Comparison of ENCODE assay signal across 17 cellular contexts in the genomic region with DNA sequence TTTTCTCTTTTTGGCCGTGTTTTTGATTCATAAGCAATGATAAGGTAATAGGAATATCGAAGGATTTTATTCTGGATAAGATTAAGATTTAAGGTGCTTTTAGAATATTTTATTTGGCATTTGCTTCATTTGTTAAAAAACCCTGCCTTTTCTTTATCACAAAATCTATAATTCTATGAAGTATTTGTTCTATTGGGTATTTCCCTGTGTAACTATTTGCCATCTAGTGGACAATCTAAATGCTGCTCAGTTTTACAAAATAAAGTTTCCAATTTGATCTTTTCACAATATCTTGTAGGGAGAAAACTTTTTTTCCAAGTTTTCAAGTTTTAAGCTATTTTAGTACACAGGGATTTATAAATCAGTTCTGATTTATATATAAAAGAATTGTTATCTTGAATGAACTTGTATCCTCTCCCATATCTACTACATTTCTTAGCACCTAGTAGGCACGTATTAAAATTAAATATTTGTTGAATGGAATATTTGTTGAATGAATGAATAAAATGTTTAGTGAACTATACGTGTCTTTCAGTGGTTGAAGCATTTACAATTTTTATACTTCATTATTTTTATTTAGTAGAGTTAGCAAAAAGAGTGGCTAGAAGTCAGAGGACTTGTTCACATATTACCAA. TPM values are rescaled to one million over a fixed set of nuclear protein-coding genes. Genes with fewer than 3 reads are reported as not detected.
A peak's percentile ranks its signal among the peaks of the same experiment; 100 is the strongest.
DNase-seq lines count a peak whose midpoint lies in the region; ATAC-seq and TF ChIP-seq lines count a peak whose summit lies in the region.
"Had no signal": no experiment of that assay in that cellular context is flagged by ENCODE, and none has a peak within 500 bp of the region (broad histone marks: within the 10 kb centered on the region; RNA-seq: fewer than 3 reads in every experiment).

No MANE protein-coding gene starts in this region.

- no peak overlapping the region for H3K27ac Mint-ChIP-seq in activated CD8-positive, alpha-beta T cell treated with anti-CD3 and anti-CD28 coated beads for 36 hours
- no peak overlapping the region for H3K27ac Mint-ChIP-seq in activated CD8-positive, alpha-beta T cell treated with anti-CD3 and anti-CD28 coated beads, Interleukin-2, amount 10 ng/mL, durations not matched to agents 7 days and 5 days
- H3K27ac Mint-ChIP-seq in endothelial cell (ENCODE audit: unreplicated experiment) (no peak overlapping the region), type B pancreatic cell (no peak overlapping the region)
- H3K27ac Mint-ChIP-seq: activated CD4-positive, alpha-beta T cell treated with anti-CD3 and anti-CD28 coated beads for 36 hours; activated T-helper 17 cell treated with anti-CD3 and anti-CD28 coated beads, Interleukin-2, amount 50 U/mL, for 72 hours had no signal

- H3K9me3 Mint-ChIP-seq in activated CD8-positive, alpha-beta T cell treated with anti-CD3 and anti-CD28 coated beads for 36 hours, result no peaks in the 10 kb centered on the region
- no peaks in the 10 kb centered on the region for H3K9me3 Mint-ChIP-seq in activated CD8-positive, alpha-beta T cell treated with anti-CD3 and anti-CD28 coated beads, Interleukin-2, amount 10 ng/mL, durations not matched to agents 7 days and 5 days (ENCODE audit: insufficient read depth)
- H3K9me3 Mint-ChIP-seq in endothelial cell (ENCODE audit: unreplicated experiment), result no peaks in the 10 kb centered on the region
- no peaks in the 10 kb centered on the region for H3K9me3 Mint-ChIP-seq in type B pancreatic cell
- H3K9me3 Mint-ChIP-seq: activated T-helper 17 cell treated with anti-CD3 and anti-CD28 coated beads, Interleukin-2, amount 50 U/mL, for 72 hours; central memory CD8-positive, alpha-beta T cell had no signal

- no peaks in the 10 kb centered on the region for H3K36me3 ChIP-seq in Panc1 (ENCODE audit: control insufficient read depth, insufficient read depth, low read length)
- H3K36me3 ChIP-seq in heart right ventricle, result no peaks in the 10 kb centered on the region
- no peaks in the 10 kb centered on the region for H3K36me3 ChIP-seq in prostate gland

- no peak overlapping the region for H3K4me3 ChIP-seq in Panc1 (ENCODE audit: low read depth in 2 of 2, low read length in 2 of 2)
- H3K4me3 ChIP-seq in heart right ventricle, result no peak overlapping the region
- no peak overlapping the region for H3K4me3 ChIP-seq in prostate gland

- intact Hi-C loops in activated CD8-positive, alpha-beta T cell treated with anti-CD3 and anti-CD28 coated beads for 36 hours (cut with micrococcal nuclease), result no loop called here
- intact Hi-C loops in Panc1 (cut with micrococcal nuclease; ENCODE audit: unreplicated experiment), result no loop called here
- intact Hi-C loops in heart right ventricle (cut with DNase I), result no loop called here
- intact Hi-C loops in prostate gland (cut with DNase I), result no loop called here

- peaks cover 4% of the 10 kb centered on the region for H3K27me3 Mint-ChIP-seq in activated CD8-positive, alpha-beta T cell treated with anti-CD3 and anti-CD28 coated beads for 36 hours
- peaks cover 7% of the 10 kb centered on the region for H3K27me3 Mint-ChIP-seq in activated CD8-positive, alpha-beta T cell treated with anti-CD3 and anti-CD28 coated beads, Interleukin-2, amount 10 ng/mL, durations not matched to agents 7 days and 5 days (ENCODE audit: low read depth)
- no peaks in the 10 kb centered on the region for H3K27me3 Mint-ChIP-seq in endothelial cell (ENCODE audit: unreplicated experiment)
- no peaks in the 10 kb centered on the region for H3K27me3 Mint-ChIP-seq in type B pancreatic cell

- in situ Hi-C loops in Panc1 (cut with HindIII; ENCODE audit: low pct_unique_long_range_greater_than_20kb, low sequenced_read_pairs), result no loop called here

- no peak for DNase-seq in activated CD8-positive, alpha-beta T cell treated with anti-CD3 and anti-CD28 coated beads for 36 hours
- no peak for DNase-seq in activated CD8-positive, alpha-beta T cell treated with anti-CD3 and anti-CD28 coated beads, Interleukin-2, amount 10 ng/mL, durations not matched to agents 7 days and 5 days
- DNase-seq in Panc1 (ENCODE audit: low read depth, low spot score) (no peak), endothelial cell (ENCODE audit: low spot score) (no peak), type B pancreatic cell (ENCODE audit: extremely low spot score, unreplicated experiment) (no peak), heart right ventricle (no peak), prostate gland (ENCODE audit: low spot score) (no peak), H4 (ENCODE audit: low spot score) (no peak)
- DNase-seq: activated CD4-positive, alpha-beta T cell treated with anti-CD3 and anti-CD28 coated beads for 36 hours; left cardiac atrium; NCI-H1092 treated with DMSO at 0.1 percent for 48 hours; NCI-H524; stimulated activated CD4-positive, alpha-beta T cell treated with anti-CD3 and anti-CD28 coated beads, Interleukin-12 subunit alpha, Interleukin-12 subunit beta, amount 100 ng/mL, for 4 hours; SW 1271; trophoblast cell had no signal

- TF ChIP-seq POLR2A in prostate gland (IDR thresholded peaks at IDR 0.05), result no peak

- POLR2A ChIA-PET in activated CD8-positive, alpha-beta T cell treated with anti-CD3 and anti-CD28 coated beads for 36 hours (lab: Charles Lee), result no interaction called here
- POLR2A ChIA-PET in activated CD8-positive, alpha-beta T cell treated with anti-CD3 and anti-CD28 coated beads, Interleukin-2, amount 10 ng/mL, durations not matched to agents 7 days and 5 days (lab: Charles Lee), result no interaction called here
- POLR2A ChIA-PET in Panc1 (lab: Charles Lee), result no interaction called here

- H3K4me1 ChIP-seq in Panc1 (ENCODE audit: control insufficient read depth, insufficient read depth, low read length) (no peaks in the 10 kb centered on the region), heart right ventricle (no peaks in the 10 kb centered on the region), prostate gland (replicated peaks) (no peaks in the 10 kb centered on the region)

- H3K27me3 ChIP-seq in Panc1 (ENCODE audit: control insufficient read depth, insufficient read depth, low read length) (no peaks in the 10 kb centered on the region), heart right ventricle (peaks cover 0 to 6% (median 0%) of the 10 kb centered on the region in 7 donors), prostate gland (replicated peaks; ENCODE audit: insufficient read depth) (no peaks in the 10 kb centered on the region)

- H3K4me1 Mint-ChIP-seq in activated CD8-positive, alpha-beta T cell treated with anti-CD3 and anti-CD28 coated beads for 36 hours (ENCODE audit: low read depth), result no peaks in the 10 kb centered on the region
- no peaks in the 10 kb centered on the region for H3K4me1 Mint-ChIP-seq in activated CD8-positive, alpha-beta T cell treated with anti-CD3 and anti-CD28 coated beads, Interleukin-2, amount 10 ng/mL, durations not matched to agents 7 days and 5 days (ENCODE audit: low read depth)
- H3K4me1 Mint-ChIP-seq in endothelial cell (ENCODE audit: unreplicated experiment) (no peaks in the 10 kb centered on the region), type B pancreatic cell (ENCODE audit: unreplicated experiment) (no peaks in the 10 kb centered on the region)
- H3K4me1 Mint-ChIP-seq: activated CD4-positive, alpha-beta T cell treated with anti-CD3 and anti-CD28 coated beads for 36 hours; activated T-helper 17 cell treated with anti-CD3 and anti-CD28 coated beads, Interleukin-2, amount 50 U/mL, for 72 hours; central memory CD8-positive, alpha-beta T cell had no signal

- H3K9me3 ChIP-seq in Panc1 (ENCODE audit: control insufficient read depth, insufficient read depth, low read depth, low read length) (no peaks in the 10 kb centered on the region), heart right ventricle (no peaks in the 10 kb centered on the region), prostate gland (no peaks in the 10 kb centered on the region)

- WGBS in heart right ventricle, 2 donors, result 78 to 87% methylated on average over 4 of the region's 4 CpGs
- 89% methylated on average over 4 of the region's 4 CpGs for WGBS in prostate gland

- ATAC-seq in activated CD8-positive, alpha-beta T cell treated with anti-CD3 and anti-CD28 coated beads for 36 hours, result no peak
- no peak for ATAC-seq in activated CD8-positive, alpha-beta T cell treated with anti-CD3 and anti-CD28 coated beads, Interleukin-2, amount 10 ng/mL, durations not matched to agents 7 days and 5 days
- ATAC-seq in Panc1 (no peak), heart right ventricle (no peak)
- ATAC-seq: activated CD4-positive, alpha-beta T cell treated with anti-CD3 and anti-CD28 coated beads for 36 hours; activated T-helper 17 cell treated with anti-CD3 and anti-CD28 coated beads, Interleukin-2, amount 50 U/mL, for 72 hours; left cardiac atrium had no signal

- TF ChIP-seq CTCF in activated CD8-positive, alpha-beta T cell treated with anti-CD3 and anti-CD28 coated beads for 36 hours (IDR thresholded peaks at IDR 0.05), result peak; percentile 8
- TF ChIP-seq CTCF in Panc1 (IDR thresholded peaks at IDR 0.05) (peak; percentile 26; the same call in 1 of the 2 replicates), endothelial cell (IDR thresholded peaks at IDR 0.05; ENCODE audit: unreplicated experiment) (peak; percentile 55), type B pancreatic cell (conservative IDR thresholded peaks at IDR 0.05) (peak; percentile 64), heart right ventricle (IDR thresholded peaks at IDR 0.05) (no peak), prostate gland (IDR thresholded peaks at IDR 0.05) (no peak)

- no peak overlapping the region for H3K4me3 Mint-ChIP-seq in activated CD8-positive, alpha-beta T cell treated with anti-CD3 and anti-CD28 coated beads for 36 hours
- H3K4me3 Mint-ChIP-seq in activated CD8-positive, alpha-beta T cell treated with anti-CD3 and anti-CD28 coated beads, Interleukin-2, amount 10 ng/mL, durations not matched to agents 7 days and 5 days, result no peak overlapping the region
- no peak overlapping the region for H3K4me3 Mint-ChIP-seq in endothelial cell (ENCODE audit: unreplicated experiment)
- no peak overlapping the region for H3K4me3 Mint-ChIP-seq in type B pancreatic cell
- H3K4me3 Mint-ChIP-seq: activated CD4-positive, alpha-beta T cell treated with anti-CD3 and anti-CD28 coated beads for 36 hours; activated T-helper 17 cell treated with anti-CD3 and anti-CD28 coated beads, Interleukin-2, amount 50 U/mL, for 72 hours; central memory CD8-positive, alpha-beta T cell had no signal

- BruUV-seq in Panc1 (replicated peaks; lab: Mats Ljungman, UMichigan), result no TSS peak

- CTCF ChIA-PET in activated CD8-positive, alpha-beta T cell treated with anti-CD3 and anti-CD28 coated beads for 36 hours (lab: Charles Lee), result no interaction called here
- CTCF ChIA-PET in activated CD8-positive, alpha-beta T cell treated with anti-CD3 and anti-CD28 coated beads, Interleukin-2, amount 10 ng/mL, durations not matched to agents 7 days and 5 days (lab: Charles Lee), result interaction anchor here (0.6 kb wide), 1 partner anchor 1262 kb away, joined by 3 read pairs; no protein-coding TSS in a partner anchor
- CTCF ChIA-PET in Panc1 (lab: Charles Lee), result no interaction called here

- H3K27ac ChIP-seq in Panc1 (ENCODE audit: low read length), result no peak overlapping the region
- H3K27ac ChIP-seq in heart right ventricle, result no peak overlapping the region
- H3K27ac ChIP-seq in prostate gland, result no peak overlapping the region

- no peaks in the 10 kb centered on the region for H3K36me3 Mint-ChIP-seq in activated CD8-positive, alpha-beta T cell treated with anti-CD3 and anti-CD28 coated beads for 36 hours (ENCODE audit: low read depth)
- H3K36me3 Mint-ChIP-seq in activated CD8-positive, alpha-beta T cell treated with anti-CD3 and anti-CD28 coated beads, Interleukin-2, amount 10 ng/mL, durations not matched to agents 7 days and 5 days (ENCODE audit: low read depth), result no peaks in the 10 kb centered on the region
- H3K36me3 Mint-ChIP-seq in endothelial cell (ENCODE audit: low read depth, unreplicated experiment), result no peaks in the 10 kb centered on the region
- no peaks in the 10 kb centered on the region for H3K36me3 Mint-ChIP-seq in type B pancreatic cell

RNA-seq across cellular contexts. Expression of gene ANKRD7, which starts 26.5 kb away (rescaled TPM):
- total RNA-seq in activated CD8-positive, alpha-beta T cell treated with anti-CD3 and anti-CD28 coated beads for 36 hours, result 1 to 10 TPM; 1.2 to 1.4 TPM
- under 1 TPM; 0.47 to 0.66 TPM for total RNA-seq in activated CD8-positive, alpha-beta T cell treated with anti-CD3 and anti-CD28 coated beads, Interleukin-2, amount 10 ng/mL, durations not matched to agents 7 days and 5 days
- total RNA-seq in Panc1 (2021; ENCODE audit: unreplicated experiment) (1.0 TPM), endothelial cell (ENCODE audit: unreplicated experiment) (2.8 TPM), type B pancreatic cell (ENCODE audit: low replicate concordance) (not detected in 2 replicates), heart right ventricle (1 to 10 TPM in 3 of 10 donors, under 1 TPM in 3, not detected in 4; 0.30 to 1.8 (median 1.2) TPM), prostate gland (10 to 100 TPM in 1 of 2 donors, under 1 TPM in 1; 0.36 to 73.0 TPM)
- polyA plus RNA-seq in Panc1 (2012; ENCODE audit: insufficient read length), result 0.64 TPM
- polyA plus RNA-seq in heart right ventricle, result under 1 TPM; 0.07 to 0.88 TPM
- total RNA-seq in H4 (2014; rRNA removed; shearing (Covaris generic)), result 1.4 and 2.0 TPM in 2 replicates

Comparison
In these comparisons a context has a peak if more than half of its experiments do, and no peak if none do; other contexts are left out.
1. CTCF ChIP-seq: peak in activated CD8-positive, alpha-beta T cell treated with anti-CD3 and anti-CD28 coated beads for 36 hours (single experiment), Panc1 (single experiment), endothelial cell (single experiment) and type B pancreatic cell (single experiment); none in heart right ventricle (0 of 9) and prostate gland (0 of 4).